Comparison of ENCODE assay signal across 8 cellular contexts in the genomic region with DNA sequence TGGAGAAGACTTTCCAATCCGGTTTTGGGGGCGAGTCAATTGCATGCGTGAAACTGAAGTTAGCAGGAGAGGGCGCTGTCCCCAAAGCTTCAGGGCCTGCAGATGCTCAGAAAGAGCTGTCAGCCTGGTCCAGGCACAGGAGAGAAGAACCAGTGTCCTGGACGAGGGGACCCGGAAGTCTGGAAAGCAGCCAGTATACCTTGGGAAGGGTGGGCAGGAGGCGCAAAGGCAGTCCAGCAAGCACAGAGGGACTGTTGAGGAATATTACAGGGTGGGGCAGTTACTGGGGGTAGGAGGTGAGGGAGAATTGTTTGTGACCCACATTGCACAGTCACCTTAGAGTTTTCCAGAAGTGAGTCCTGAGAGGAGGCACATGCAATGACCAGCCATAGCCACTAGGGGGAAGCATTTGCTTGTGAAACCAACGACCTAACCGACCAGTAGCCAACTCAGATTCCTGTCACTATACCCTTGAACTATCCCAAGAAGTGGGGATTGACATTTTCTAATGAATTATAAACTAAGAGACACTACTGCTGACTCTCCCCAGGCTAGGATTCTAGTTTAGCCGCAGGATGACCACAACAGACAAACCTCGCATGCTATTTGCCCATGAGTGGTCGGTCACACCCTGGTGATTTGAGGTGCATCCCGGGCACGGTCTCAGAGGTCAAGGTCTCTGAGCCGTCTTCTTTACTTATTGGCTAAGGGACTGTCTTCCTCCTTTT.
DNase-seq lines count a peak whose midpoint lies in the region; TF ChIP-seq lines count a peak whose summit lies in the region.

No MANE protein-coding gene starts in this region.

- TF ChIP-seq POLR2A in vagina (IDR thresholded peaks at IDR 0.05) = no peak

- H3K4me1 ChIP-seq in vagina = no peaks in the 10 kb centered on the region

- no peak overlapping the region for H3K27ac ChIP-seq in vagina

- no peaks in the 10 kb centered on the region for H3K9me3 ChIP-seq in vagina

- H3K27me3 ChIP-seq in GM06990 (replicated peaks; ENCODE audit: control insufficient read depth, insufficient read depth, low read length) = no peaks in the 10 kb centered on the region; the same call in 1 of the 2 replicates
- no peaks in the 10 kb centered on the region for H3K27me3 ChIP-seq in vagina

- intact Hi-C loops in head of caudate nucleus (cut with DNase I) = no loop called here
- intact Hi-C loops in posterior cingulate gyrus (cut with DNase I) = loop anchor here (1.0 to 5.0 kb wide), 2 partner anchors 976 to 1475 kb away; no protein-coding TSS in a partner anchor
- intact Hi-C loops in vagina (cut with DNase I) = loop anchor here (5.0 to 10.0 kb wide), 2 partner anchors 975 to 1467 kb away; no protein-coding TSS in a partner anchor

- H3K36me3 ChIP-seq in GM06990 (ENCODE audit: control insufficient read depth, insufficient read depth, low read length) = no peaks in the 10 kb centered on the region
- H3K36me3 ChIP-seq in vagina = no peaks in the 10 kb centered on the region

- TF ChIP-seq CTCF in GM06990 (IDR thresholded peaks at IDR 0.05; ENCODE audit: insufficient read depth, low read length, poor library complexity, severe bottlenecking) = peak; percentile 94
- peak; percentile 70 to 86 (median 82) for TF ChIP-seq CTCF in vagina (IDR thresholded peaks at IDR 0.05)

- DNase-seq in GM06990 (ENCODE audit: extremely low read depth, insufficient read length) (no peak), GOT3 (lab: John Stamatoyannopoulos, UW) (peak; percentile 23), Kasumi-1 (lab: John Stamatoyannopoulos, UW) (peak; percentile 44 to 74), SHP77 (lab: John Stamatoyannopoulos, UW) (peak; percentile 69 to 73), head of caudate nucleus (peak in 41 of 42 donors; percentile 67 to 93 (median 84)), posterior cingulate gyrus (peak; percentile 47 to 95 (median 82)), vagina (ENCODE audit: extremely low spot score in 2 of 2) (no peak)
- peak; percentile 57 for DNase-seq in activated naive CD4-positive, alpha-beta T cell treated with Interleukin-2 at 50 U/mL for 16 hours

- H3K4me3 ChIP-seq in GM06990 (replicated peaks; ENCODE audit: low read depth, low read length) (no peak overlapping the region), vagina (no peak overlapping the region)

Comparison
In these comparisons a context has a peak if more than half of its experiments do, and no peak if none do; other contexts are left out.
1. DNase-seq: peak in GOT3 (single experiment), Kasumi-1 (2 of 2), SHP77 (2 of 2), activated naive CD4-positive, alpha-beta T cell treated with Interleukin-2 at 50 U/mL for 16 hours (single experiment), head of caudate nucleus (41 of 42) and posterior cingulate gyrus (10 of 10); none in GM06990 (single experiment) and vagina (0 of 2).